In genomic region chr19:52856540-52857377, GRCh38 we compare ENCODE assay signal across 8 cellular contexts. TPM values are rescaled to one million over a fixed set of nuclear protein-coding genes. Genes with fewer than 3 reads are reported as not detected.
DNase-seq lines count a peak whose midpoint lies in the region; ATAC-seq, FAIRE-seq and TF ChIP-seq lines count a peak whose summit lies in the region.
"Not testable (repeated sequence)": the region's sequence is repeated elsewhere in the genome, so short reads cannot be mapped to it uniquely, and the experiment has no call there.

No MANE protein-coding gene starts in this region.

- peak overlapping the region; percentile 81 for H3K27ac Mint-ChIP-seq in Caco-2 (ENCODE audit: unreplicated experiment)
- H3K27ac Mint-ChIP-seq in IgD-negative memory B cell = peak overlapping the region; percentile 89 to 95 (median 94)

- not testable (repeated sequence) for H3K27me3 ChIP-seq in Caco-2 (replicated peaks; ENCODE audit: control insufficient read depth, insufficient read depth, low read length); K562 (ENCODE audit: control insufficient read depth in 2 of 2, insufficient read depth in 2 of 2, low read length in 2 of 2); cardiac muscle cell; stomach

- H4K20me1 ChIP-seq in K562 (replicated peaks; ENCODE audit: control insufficient read depth, insufficient read depth, low read length) = not testable (repeated sequence)

- H3K27me3 Mint-ChIP-seq in Caco-2 (ENCODE audit: insufficient read depth, unreplicated experiment); IgD-negative memory B cell: not testable (repeated sequence)

- CTCF ChIA-PET in Caco-2 (lab: Charles Lee) = not testable (repeated sequence)
- CTCF ChIA-PET in K562 (lab: Yijun Ruan, JAX; ENCODE audit: low intra/inter-chr PET ratio) = interaction anchor here (0.5 kb wide), 1 partner anchor 107 kb away, joined by 3 read pairs; no protein-coding TSS in a partner anchor

- peaks cover 15% of the 10 kb centered on the region for H3K4me1 Mint-ChIP-seq in Caco-2 (ENCODE audit: low read depth, unreplicated experiment)
- peaks cover 8 to 14% (median 13%) of the 10 kb centered on the region in 3 donors for H3K4me1 Mint-ChIP-seq in IgD-negative memory B cell

- H3K27ac ChIP-seq in VCaP (peak overlapping the region; percentile 73), K562 (ENCODE audit: extremely low read depth, low read depth, low read length) (peak overlapping the region; percentile 77), stomach (peak overlapping the region; percentile 34 to 84 (median 77))
- not testable (repeated sequence) for H3K27ac ChIP-seq in cardiac muscle cell

- TF ChIP-seq EP300 in K562 (IDR thresholded peaks at IDR 0.05; ENCODE audit: low read length); stomach (IDR thresholded peaks at IDR 0.05): not testable (repeated sequence)

- not testable (repeated sequence) for H3K79me2 ChIP-seq in K562 (ENCODE audit: control insufficient read depth, insufficient read depth, low read length)

- not testable (repeated sequence) for TF ChIP-seq RAD21 in K562 (CRISPR knock-in tag; conservative IDR thresholded peaks at IDR 0.05 in 1 of 2, IDR thresholded peaks at IDR 0.05 in 1 of 2)

- H3K36me3 ChIP-seq in Caco-2 (ENCODE audit: control insufficient read depth, insufficient read depth, low read length); cardiac muscle cell: not testable (repeated sequence)
- H3K36me3 ChIP-seq in K562 (ENCODE audit: control insufficient read depth, insufficient read depth, low read length) = peaks cover 22% of the 10 kb centered on the region; the same call in 2 of the 3 replicates
- peaks cover 23 to 28% (median 27%) of the 10 kb centered on the region in 4 donors for H3K36me3 ChIP-seq in stomach

- H3K9me3 ChIP-seq in Caco-2; K562 (replicated peaks; ENCODE audit: control insufficient read depth, insufficient read depth, low read depth, low read length); cardiac muscle cell (ENCODE audit: low read depth); stomach: not testable (repeated sequence)

- WGBS in K562 (ENCODE audit: insufficient coverage, low coverage, missing lambda C conversion rate) = under 1% methylated on average over 13 of the region's 31 CpGs
- 2 to 8% (median 4%) methylated on average over 20 to 30 of the region's 31 CpGs for WGBS in stomach, 5 donors

- not testable (repeated sequence) for TF ChIP-seq CTCF in Caco-2 (IDR thresholded peaks at IDR 0.05; ENCODE audit: insufficient read depth in 1 of 2, low read depth in 1 of 2, low read length in 1 of 2, severe bottlenecking in 1 of 2, unreplicated experiment in 1 of 2); VCaP (conservative IDR thresholded peaks at IDR 0.05); K562 (IDR thresholded peaks at IDR 0.05 in 2 of 3, conservative IDR thresholded peaks at IDR 0.05 in 1 of 3; ENCODE audit: insufficient read depth in 2 of 3, low read depth in 1 of 3, low read length in 3 of 3); cardiac muscle cell (IDR thresholded peaks at IDR 0.05; ENCODE audit: low read depth, low read length); stomach (IDR thresholded peaks at IDR 0.05)

- ATAC-seq in GM21529 (IDR thresholded peaks at IDR 0.05; ENCODE audit: unreplicated experiment) (peak; percentile 23), K562 (peak; percentile 66)

- H3K4me2 ChIP-seq in K562 (ENCODE audit: insufficient read depth, low read length) = peak overlapping the region; percentile 83

- intact Hi-C loops in Caco-2 (cut with micrococcal nuclease; ENCODE audit: unreplicated experiment); K562 (cut with micrococcal nuclease); stomach (cut with DNase I; ENCODE audit: low total_unique reads): not testable (repeated sequence)

- H2AFZ ChIP-seq in K562 (ENCODE audit: low read depth, low read length) = peak overlapping the region; percentile 84

- peaks cover 11% of the 10 kb centered on the region for H3K9me3 Mint-ChIP-seq in Caco-2 (ENCODE audit: unreplicated experiment)
- not testable (repeated sequence) for H3K9me3 Mint-ChIP-seq in IgD-negative memory B cell

- peak overlapping the region; percentile 74 for H3K4me3 ChIP-seq in Caco-2 (ENCODE audit: low read depth, low read length)
- peak overlapping the region; percentile 68 for H3K4me3 ChIP-seq in K562
- peak overlapping the region; percentile 95 for H3K4me3 ChIP-seq in cardiac muscle cell
- peak overlapping the region; percentile 61 to 69 (median 67) for H3K4me3 ChIP-seq in stomach

- not testable (repeated sequence) for FAIRE-seq in K562 (lab: Jason Lieb, UNC)

- TSS peak; percentile 56 for BruUV-seq in Caco-2 (replicated peaks; lab: Mats Ljungman, UMichigan)
- TSS peak; percentile 59 for BruUV-seq in K562 (replicated peaks; lab: Mats Ljungman, UMichigan)

- TF ChIP-seq POLR2A in K562 (conservative IDR thresholded peaks at IDR 0.05); stomach (IDR thresholded peaks at IDR 0.05): not testable (repeated sequence)

- DNase-seq in Caco-2 (peak in 1 of 2 experiments; percentile 11), K562 (ENCODE audit: extremely low read depth in 1 of 4, low spot score in 3 of 4) (peak in 3 of 4 experiments; percentile 14 to 16 (median 15)), cardiac muscle cell (ENCODE audit: low read depth in 1 of 2, low spot score in 1 of 2) (peak; percentile 15 to 21), myocyte (ENCODE audit: low read depth) (peak; percentile 22)
- not testable (repeated sequence) for DNase-seq in stomach

- peak overlapping the region; percentile 85 to 91 for H3K9ac ChIP-seq in K562 (ENCODE audit: insufficient read depth in 1 of 2, low read depth in 2 of 2, low read length in 2 of 2)

- POLR2A ChIA-PET in Caco-2 (lab: Charles Lee); K562 (lab: Yijun Ruan, JAX): not testable (repeated sequence)

- H3K4me1 ChIP-seq in Caco-2; cardiac muscle cell (ENCODE audit: low read depth): not testable (repeated sequence)
- H3K4me1 ChIP-seq in K562 (replicated peaks in 1 of 2; ENCODE audit: control insufficient read depth in 2 of 2, insufficient read depth in 2 of 2, low read length in 2 of 2) (peaks cover 2 to 14% of the 10 kb centered on the region in 2 experiments; a peak in 4 of 5 replicates), stomach (peaks cover 0 to 18% (median 10%) of the 10 kb centered on the region in 4 donors)

- H3K36me3 Mint-ChIP-seq in Caco-2 (ENCODE audit: insufficient read depth, unreplicated experiment) = peaks cover 52% of the 10 kb centered on the region
- H3K36me3 Mint-ChIP-seq in IgD-negative memory B cell = not testable (repeated sequence)

- H3K4me3 Mint-ChIP-seq in Caco-2 (ENCODE audit: unreplicated experiment) (peak overlapping the region; percentile 84), IgD-negative memory B cell (peak overlapping the region; percentile 92 to 100 (median 98))

- in situ Hi-C loops in K562 (cut with MboI) = loop anchor here (5.0 kb wide), 1 partner anchor 34 kb away; the partner anchor contains the start of gene ZNF28

- H3K9me1 ChIP-seq in K562 (ENCODE audit: control insufficient read depth, insufficient read depth, low read length) = not testable (repeated sequence)

RNA-seq across cellular contexts. Expression of gene ZNF468, which starts 0.7 kb away (rescaled TPM):
- 29.1 and 35.8 TPM in 2 replicates for total RNA-seq in Caco-2 (2022)
- polyA plus RNA-seq in IgD-negative memory B cell = 16.1 TPM
- 37.7 and 82.3 TPM in 2 replicates for total RNA-seq in K562 (2011; cell fraction: chromatin; rRNA removed; ENCODE audit: low replicate concordance)
- 28.5 and 32.5 TPM in 2 replicates for total RNA-seq in K562 (2011; cell fraction: nucleolus; rRNA removed)
- total RNA-seq in K562 (2011; cell fraction: nucleoplasm; rRNA removed) = 39.1 and 44.0 TPM in 2 replicates
- 17.4 and 18.9 TPM in 2 replicates for total RNA-seq in K562 (2014; rRNA removed)
- 32.7 and 36.9 TPM in 2 replicates for total RNA-seq in K562 (2014; rRNA removed; fragmentation: Illumina TruSeq; extraction: Trizol)
- total RNA-seq in K562 (2015; rRNA removed; fragmentation: Illumina TruSeq; extraction: Trizol) = 27.3 and 28.2 TPM in 2 replicates
- total RNA-seq in K562 (2021) = 18.9 and 20.7 TPM in 2 replicates
- 29.0 and 36.2 TPM in 2 replicates for polyA plus RNA-seq in K562 (2011; rRNA removed)
- 10.8 and 18.3 TPM in 2 replicates for polyA plus RNA-seq in K562 (2011; cell fraction: cytosol; rRNA removed)
- 18.5 and 19.6 TPM in 2 replicates for polyA plus RNA-seq in K562 (2011; cell fraction: nucleus; rRNA removed)
- 13.2 and 13.4 TPM in 2 replicates for polyA plus RNA-seq in K562 (2012)
- polyA plus RNA-seq in K562 (2014; fragmentation: Illumina TruSeq; extraction: Trizol) = 21.1 and 23.2 TPM in 2 replicates
- 10 to 100 TPM; 17.9 to 24.0 TPM for polyA plus RNA-seq in K562 (2014; fragmentation: Nextera tagmentation; extraction: Ambion mirVana)
- 15.9 and 17.5 TPM in 2 replicates for polyA plus RNA-seq in K562 (2014; rRNA removed)
- 46.2 and 47.4 TPM in 2 replicates for polyA minus RNA-seq in K562 (2011; rRNA and poly(A)+ RNA removed)
- 10.2 and 17.8 TPM in 2 replicates for polyA minus RNA-seq in K562 (2011; cell fraction: cytosol; rRNA and poly(A)+ RNA removed)
- polyA minus RNA-seq in K562 (2011; cell fraction: nucleus; rRNA and poly(A)+ RNA removed) = 11.3 and 16.6 TPM in 2 replicates
- 19.9 and 23.0 TPM in 2 replicates for total RNA-seq in cardiac muscle cell
- polyA plus RNA-seq in cardiac muscle cell = 14.0 and 19.5 TPM in 2 replicates
- total RNA-seq in myocyte = 18.0 and 19.4 TPM in 2 replicates
- 10.1 TPM for polyA plus RNA-seq in myocyte (2012)
- 10 to 100 TPM in 4 of 5 donors, 1 to 10 TPM in 1; 6.2 to 53.1 (median 27.2) TPM for total RNA-seq in stomach
- polyA plus RNA-seq in stomach = 10 to 100 TPM in 1 of 3 donors, 1 to 10 TPM in 2; 5.8 to 11.9 (median 9.5) TPM

RNA-seq across cellular contexts. Expression of gene ZNF28, which starts 35.3 kb away (rescaled TPM):
- total RNA-seq in Caco-2 (2022) (27.2 and 28.2 TPM in 2 replicates), K562 (2014; rRNA removed) (18.7 and 19.4 TPM in 2 replicates), K562 (2014; rRNA removed; fragmentation: Illumina TruSeq; extraction: Trizol) (35.9 and 39.0 TPM in 2 replicates), K562 (2015; rRNA removed; fragmentation: Illumina TruSeq; extraction: Trizol) (31.5 and 31.6 TPM in 2 replicates), K562 (2021) (18.9 and 23.7 TPM in 2 replicates), cardiac muscle cell (9.7 and 11.6 TPM in 2 replicates), myocyte (15.0 and 18.9 TPM in 2 replicates), stomach (10 to 100 TPM in 2 of 5 donors, 1 to 10 TPM in 3; 3.2 to 78.6 (median 4.7) TPM)
- polyA plus RNA-seq in IgD-negative memory B cell (22.3 TPM), K562 (2011; rRNA removed) (21.5 and 33.0 TPM in 2 replicates), K562 (2014; fragmentation: Illumina TruSeq; extraction: Trizol) (18.9 and 35.2 TPM in 2 replicates), K562 (2014; fragmentation: Nextera tagmentation; extraction: Ambion mirVana) (10 to 100 TPM; 25.5 to 38.5 TPM), K562 (2014; rRNA removed) (10.4 and 25.7 TPM in 2 replicates), cardiac muscle cell (11.7 and 13.4 TPM in 2 replicates), stomach (1 to 10 TPM; 2.3 to 5.2 (median 3.9) TPM)
- 17.5 and 39.2 TPM in 2 replicates for total RNA-seq in K562 (2011; cell fraction: chromatin; rRNA removed; ENCODE audit: low replicate concordance)
- total RNA-seq in K562 (2011; cell fraction: nucleolus; rRNA removed) = 13.2 and 15.7 TPM in 2 replicates
- total RNA-seq in K562 (2011; cell fraction: nucleoplasm; rRNA removed) = 18.8 and 20.6 TPM in 2 replicates
- 6.9 and 10.7 TPM in 2 replicates for polyA plus RNA-seq in K562 (2011; cell fraction: cytosol; rRNA removed)
- polyA plus RNA-seq in K562 (2011; cell fraction: nucleus; rRNA removed) = 11.0 and 12.4 TPM in 2 replicates
- 10.6 and 22.1 TPM in 2 replicates for polyA plus RNA-seq in K562 (2012)
- 48.3 and 54.2 TPM in 2 replicates for polyA minus RNA-seq in K562 (2011; rRNA and poly(A)+ RNA removed)
- polyA minus RNA-seq in K562 (2011; cell fraction: cytosol; rRNA and poly(A)+ RNA removed) = 7.9 and 19.1 TPM in 2 replicates
- 7.5 and 13.3 TPM in 2 replicates for polyA minus RNA-seq in K562 (2011; cell fraction: nucleus; rRNA and poly(A)+ RNA removed)
- 13.8 TPM for polyA plus RNA-seq in myocyte (2012)

RNA-seq across cellular contexts. Expression of gene ZNF320, which starts 40.7 kb away (rescaled TPM):
- 14.7 and 15.5 TPM in 2 replicates for total RNA-seq in Caco-2 (2022)
- 4.7 TPM for polyA plus RNA-seq in IgD-negative memory B cell
- total RNA-seq in K562 (2011; cell fraction: chromatin; rRNA removed; ENCODE audit: low replicate concordance) = 55.5 and 61.4 TPM in 2 replicates
- 37.0 and 39.7 TPM in 2 replicates for total RNA-seq in K562 (2011; cell fraction: nucleolus; rRNA removed)
- total RNA-seq in K562 (2011; cell fraction: nucleoplasm; rRNA removed) = 68.2 and 105 TPM in 2 replicates
- total RNA-seq in K562 (2014; rRNA removed) = 7.7 and 8.3 TPM in 2 replicates
- total RNA-seq in K562 (2014; rRNA removed; fragmentation: Illumina TruSeq; extraction: Trizol) = 14.6 and 16.1 TPM in 2 replicates
- 11.4 and 11.7 TPM in 2 replicates for total RNA-seq in K562 (2015; rRNA removed; fragmentation: Illumina TruSeq; extraction: Trizol)
- 11.9 and 14.2 TPM in 2 replicates for total RNA-seq in K562 (2021)
- 25.4 and 25.6 TPM in 2 replicates for polyA plus RNA-seq in K562 (2011; rRNA removed)
- 17.0 and 19.1 TPM in 2 replicates for polyA plus RNA-seq in K562 (2011; cell fraction: cytosol; rRNA removed)
- polyA plus RNA-seq in K562 (2011; cell fraction: nucleus; rRNA removed) = 30.1 and 33.0 TPM in 2 replicates
- 6.8 and 8.5 TPM in 2 replicates for polyA plus RNA-seq in K562 (2012)
- 8.3 and 11.4 TPM in 2 replicates for polyA plus RNA-seq in K562 (2014; fragmentation: Illumina TruSeq; extraction: Trizol)
- 1 to 10 TPM; 5.4 to 6.5 TPM for polyA plus RNA-seq in K562 (2014; fragmentation: Nextera tagmentation; extraction: Ambion mirVana)
- polyA plus RNA-seq in K562 (2014; rRNA removed) = 11.0 and 15.6 TPM in 2 replicates
- polyA minus RNA-seq in K562 (2011; rRNA and poly(A)+ RNA removed) = 12.1 and 14.5 TPM in 2 replicates
- 8.3 and 17.6 TPM in 2 replicates for polyA minus RNA-seq in K562 (2011; cell fraction: cytosol; rRNA and poly(A)+ RNA removed)
- polyA minus RNA-seq in K562 (2011; cell fraction: nucleus; rRNA and poly(A)+ RNA removed) = 12.3 and 13.2 TPM in 2 replicates
- total RNA-seq in cardiac muscle cell = 55.0 and 56.3 TPM in 2 replicates
- 17.8 and 19.7 TPM in 2 replicates for polyA plus RNA-seq in cardiac muscle cell
- 10.2 and 12.6 TPM in 2 replicates for total RNA-seq in myocyte
- 6.3 TPM for polyA plus RNA-seq in myocyte (2012)
- 10 to 100 TPM in 4 of 5 donors, not detected in 1; 23.5 to 94.6 (median 33.2) TPM for total RNA-seq in stomach
- polyA plus RNA-seq in stomach = 1 to 10 TPM in 2 of 3 donors, not detected in 1; 3.0 to 3.7 TPM
